1 cellular context compared by ENCODE assay signal in genomic region chr3:177483182-177483967, GRCh38.
A peak's percentile ranks its signal among the peaks of the same experiment; 100 is the strongest.
TF ChIP-seq lines count a peak whose summit lies in the region.

No MANE protein-coding gene starts in this region.

TF ChIP-seq in K562, 482 proteins besides CTCF, POLR2A, EP300 and RAD21 (continued from another document and continues in another):
- TF ChIP-seq ZNF76 (CRISPR knock-in tag; IDR thresholded peaks at IDR 0.05; ENCODE audit: borderline replicate concordance) (no peak), MCM2 (IDR thresholded peaks at IDR 0.05; ENCODE audit: low read depth) (no peak), TSC22D4 (tag; IDR thresholded peaks at IDR 0.05) (no peak), MAX (CRISPR knock-in tag; IDR thresholded peaks at IDR 0.05) (peak; percentile 57), COPS2 (conservative IDR thresholded peaks at IDR 0.05) (no peak), SREBF1 (IDR thresholded peaks at IDR 0.05; ENCODE audit: borderline replicate concordance, low read depth, low read length) (no peak), FOXM1 (IDR thresholded peaks at IDR 0.05; ENCODE audit: low read depth) (peak; percentile 72), FOXM1 (CRISPR knock-in tag; IDR thresholded peaks at IDR 0.05; ENCODE audit: low read depth) (no peak), SMC3 (conservative IDR thresholded peaks at IDR 0.05; ENCODE audit: insufficient read depth, low read depth, low read length) (peak; percentile 62), ZNF830 (CRISPR knock-in tag; IDR thresholded peaks at IDR 0.05) (no peak), RFX5 (IDR thresholded peaks at IDR 0.05; ENCODE audit: low read depth, low read length) (no peak), SFPQ (IDR thresholded peaks at IDR 0.05; ENCODE audit: low read depth, low read length) (no peak), HLTF (IDR thresholded peaks at IDR 0.05) (no peak), ZNF354B (CRISPR knock-in tag; IDR thresholded peaks at IDR 0.05) (no peak), ZNF224 (CRISPR knock-in tag; IDR thresholded peaks at IDR 0.05) (no peak), ELK1 (CRISPR knock-in tag; IDR thresholded peaks at IDR 0.05) (no peak), SRF (CRISPR knock-in tag; IDR thresholded peaks at IDR 0.05) (no peak), KDM4B (IDR thresholded peaks at IDR 0.05; ENCODE audit: borderline replicate concordance in 2 of 2, low read depth in 1 of 2) (no peak), PTRF (tag; IDR thresholded peaks at IDR 0.05) (no peak), MIER1 (IDR thresholded peaks at IDR 0.05; ENCODE audit: low read depth) (no peak), CCAR2 (IDR thresholded peaks at IDR 0.05; ENCODE audit: low read depth, low read length) (no peak), ZBTB5 (IDR thresholded peaks at IDR 0.05) (no peak), SMARCB1 (IDR thresholded peaks at IDR 0.05; ENCODE audit: insufficient read length, low read depth) (no peak), ETS2 (tag; IDR thresholded peaks at IDR 0.05; ENCODE audit: borderline replicate concordance, poor library complexity, severe bottlenecking) (no peak), NFATC3 (IDR thresholded peaks at IDR 0.05) (peak; percentile 87), USF2 (CRISPR knock-in tag; IDR thresholded peaks at IDR 0.05) (no peak), CAMTA2 (CRISPR knock-in tag; conservative IDR thresholded peaks at IDR 0.05) (no peak), ZNF699 (CRISPR knock-in tag; IDR thresholded peaks at IDR 0.05; ENCODE audit: insufficient replicate concordance) (no peak), CLOCK (CRISPR knock-in tag; IDR thresholded peaks at IDR 0.05; ENCODE audit: borderline replicate concordance) (no peak), ELF4 (CRISPR knock-in tag; IDR thresholded peaks at IDR 0.05) (peak; percentile 53; the same call in 1 of the 2 replicates), PHF20 (IDR thresholded peaks at IDR 0.05; ENCODE audit: partially characterized antibody) (no peak), DMBX1 (CRISPR knock-in tag; IDR thresholded peaks at IDR 0.05; ENCODE audit: borderline replicate concordance) (peak; percentile 76; the same call in 1 of the 2 replicates), XRCC3 (IDR thresholded peaks at IDR 0.05) (no peak), HNRNPLL (IDR thresholded peaks at IDR 0.05; ENCODE audit: low read depth, low read length, poor library complexity, severe bottlenecking) (no peak), NFRKB (IDR thresholded peaks at IDR 0.05; ENCODE audit: low read depth) (no peak), LCOR (CRISPR knock-in tag; IDR thresholded peaks at IDR 0.05) (no peak), SMARCA5 (IDR thresholded peaks at IDR 0.05) (no peak), ZNF668 (CRISPR knock-in tag; IDR thresholded peaks at IDR 0.05) (no peak), PRDM10 (IDR thresholded peaks at IDR 0.05; ENCODE audit: partially characterized antibody) (no peak), TBP (optimal IDR thresholded peaks at IDR 0.05; ENCODE audit: low read depth, low read length) (no peak), PML (IDR thresholded peaks at IDR 0.05; ENCODE audit: low read length) (peak; percentile 76), MBD2 (IDR thresholded peaks at IDR 0.05; ENCODE audit: borderline replicate concordance, low read depth) (no peak), HES1 (IDR thresholded peaks at IDR 0.05; ENCODE audit: low read depth) (peak; percentile 57; the same call in 1 of the 2 replicates), ZNF507 (tag; conservative IDR thresholded peaks at IDR 0.05) (no peak), ELF1 (tag; IDR thresholded peaks at IDR 0.05) (no peak), ZFP91 (CRISPR knock-in tag; IDR thresholded peaks at IDR 0.05) (no peak), BMI1 (IDR thresholded peaks at IDR 0.05; ENCODE audit: low read length) (no peak), SMAD2 (IDR thresholded peaks at IDR 0.05; ENCODE audit: low read depth, low read length) (no peak), TRIM28 (IDR thresholded peaks at IDR 0.05) (no peak), KLF13 (tag; IDR thresholded peaks at IDR 0.05; ENCODE audit: borderline replicate concordance, low read depth) (no peak), ZNF584 (CRISPR knock-in tag; IDR thresholded peaks at IDR 0.05; ENCODE audit: low read depth) (peak; percentile 75; the same call in 1 of the 2 replicates), ZNF655 (CRISPR knock-in tag; IDR thresholded peaks at IDR 0.05) (no peak), SOX6 (IDR thresholded peaks at IDR 0.05) (peak; percentile 85), DACH1 (IDR thresholded peaks at IDR 0.05; ENCODE audit: partially characterized antibody) (no peak), E2F4 (CRISPR knock-in tag; IDR thresholded peaks at IDR 0.05; ENCODE audit: low read depth) (no peak)
